In the genomic region with DNA sequence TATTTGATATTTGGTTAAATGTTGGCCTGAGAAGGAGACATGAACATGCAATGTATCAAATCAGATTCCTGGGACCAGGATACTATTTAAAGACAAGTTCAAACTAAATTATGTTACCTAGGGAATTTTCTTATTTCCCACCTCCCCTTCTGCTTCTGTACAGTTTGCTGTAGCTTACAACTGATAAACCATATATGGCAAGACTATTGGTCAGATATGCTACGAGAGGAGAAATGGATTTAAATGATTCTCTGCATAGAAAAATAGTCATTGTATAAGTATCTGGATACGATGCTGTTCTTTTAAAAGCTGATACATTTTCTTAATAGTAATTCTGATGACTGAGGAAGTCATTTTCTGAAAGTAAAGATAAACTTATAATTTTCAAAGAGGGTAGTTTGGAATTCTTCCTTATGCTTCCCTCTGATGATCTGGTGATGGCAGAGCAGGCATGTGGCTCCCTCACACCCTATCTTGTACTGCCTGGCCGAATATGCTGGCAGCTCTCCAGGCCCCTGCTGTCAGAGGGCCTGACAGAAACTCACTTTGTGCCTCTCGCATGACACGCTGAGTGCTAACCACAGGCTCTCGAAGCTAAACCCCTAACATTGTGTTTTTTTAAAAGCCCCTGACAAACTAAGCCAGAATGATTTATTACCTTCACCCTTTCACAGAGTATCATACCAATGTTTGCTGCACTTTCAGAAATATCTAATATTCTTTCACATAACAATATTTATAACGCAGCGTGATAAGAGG, we compare ENCODE assay signal across 8 cellular contexts. TPM values are rescaled to one million over a fixed set of nuclear protein-coding genes. Genes with fewer than 3 reads are reported as not detected.
A peak's percentile ranks its signal among the peaks of the same experiment; 100 is the strongest.
DNase-seq lines count a peak whose midpoint lies in the region; ATAC-seq and TF ChIP-seq lines count a peak whose summit lies in the region.

No MANE protein-coding gene starts in this region.

- intact Hi-C loops in Right ventricle myocardium inferior (cut with DNase I) (no loop called here), OCI-LY7 (cut with micrococcal nuclease; ENCODE audit: unreplicated experiment) (no loop called here)
- intact Hi-C loops in naive thymus-derived CD4-positive, alpha-beta T cell (cut with micrococcal nuclease) = no loop called here

- H3K79me2 ChIP-seq in OCI-LY7 (ENCODE audit: insufficient read depth, low read depth, low read length) = peaks cover 34% of the 10 kb centered on the region; the same call in 1 of the 2 replicates

- H3K27ac ChIP-seq in naive thymus-derived CD4-positive, alpha-beta T cell (ENCODE audit: low read depth, low read length) = no peak overlapping the region
- no peak overlapping the region for H3K27ac ChIP-seq in OCI-LY7 (ENCODE audit: low read depth, low read length, poor library complexity, severe bottlenecking)

- POLR2A ChIA-PET in naive thymus-derived CD4-positive, alpha-beta T cell (lab: Charles Lee) = interaction anchor here (0.5 kb wide), 1 partner anchor 14 kb away, joined by 3 read pairs; no protein-coding TSS in a partner anchor
- POLR2A ChIA-PET in OCI-LY7 (lab: Charles Lee) = interaction anchor here (0.6 to 2.1 kb wide), 5 partner anchors 9 to 19 kb away, joined by 3 to 7 read pairs (median 3); no protein-coding TSS in a partner anchor

- peaks cover 0 to 28% (median 0%) of the 10 kb centered on the region in 3 experiments for H3K36me3 ChIP-seq in naive thymus-derived CD4-positive, alpha-beta T cell (ENCODE audit: control insufficient read depth in 2 of 3, insufficient read depth in 3 of 3, low read length in 3 of 3)
- H3K36me3 ChIP-seq in OCI-LY7 (ENCODE audit: insufficient read depth, low read length) = peaks cover 82% of the 10 kb centered on the region

- BruUV-seq in OCI-LY7 (replicated peaks; lab: Mats Ljungman, UMichigan) = no TSS peak

- H3K27me3 ChIP-seq in naive thymus-derived CD4-positive, alpha-beta T cell (ENCODE audit: control insufficient read depth in 2 of 2, insufficient read depth in 2 of 2, low read length in 2 of 2) = no peaks in the 10 kb centered on the region

- no peak overlapping the region for H3K4me3 Mint-ChIP-seq in naive thymus-derived CD4-positive, alpha-beta T cell

- DNase-seq in EH (ENCODE audit: low read depth) (peak; percentile 30), NCI-H446 (lab: John Stamatoyannopoulos, UW) (peak; percentile 33 to 67), Right ventricle myocardium inferior (ENCODE audit: missing footprints) (peak; percentile 78), NCI-H2029 treated with DMSO at 0.1 percent for 48 hours (lab: John Stamatoyannopoulos, UW) (no peak), OCI-LY7 (ENCODE audit: low spot score) (no peak), SKM-1 (lab: John Stamatoyannopoulos, UW; ENCODE audit: unreplicated experiment) (no peak)
- DNase-seq in naive thymus-derived CD4-positive, alpha-beta T cell = no peak

- H3K4me3 ChIP-seq in naive thymus-derived CD4-positive, alpha-beta T cell (ENCODE audit: low read length) = no peak overlapping the region
- H3K4me3 ChIP-seq in OCI-LY7 (ENCODE audit: low read depth, low read length, poor library complexity, severe bottlenecking) = no peak overlapping the region

- H3K4me2 ChIP-seq in OCI-LY7 (ENCODE audit: low read length) = no peak overlapping the region

- H3K4me1 ChIP-seq in naive thymus-derived CD4-positive, alpha-beta T cell (ENCODE audit: control insufficient read depth in 2 of 2, insufficient read depth in 2 of 2, low read length in 2 of 2) = no peaks in the 10 kb centered on the region
- peaks cover under 1% of the 10 kb centered on the region for H3K4me1 ChIP-seq in OCI-LY7 (ENCODE audit: insufficient read depth, low read length, poor library complexity, severe bottlenecking)

- H3K27ac Mint-ChIP-seq in naive thymus-derived CD4-positive, alpha-beta T cell = no peak overlapping the region

- no peaks in the 10 kb centered on the region for H3K9me2 ChIP-seq in OCI-LY7 (ENCODE audit: insufficient read depth, low read length)

- H3K9me3 ChIP-seq in naive thymus-derived CD4-positive, alpha-beta T cell (ENCODE audit: control insufficient read depth in 2 of 3, low read length in 3 of 3) = no peaks in the 10 kb centered on the region
- no peaks in the 10 kb centered on the region for H3K9me3 ChIP-seq in OCI-LY7 (ENCODE audit: low read length)

- H3K27me3 Mint-ChIP-seq in naive thymus-derived CD4-positive, alpha-beta T cell = no peaks in the 10 kb centered on the region

- CTCF ChIA-PET in naive thymus-derived CD4-positive, alpha-beta T cell (lab: Charles Lee) = interaction anchor here (0.7 kb wide), 1 partner anchor 14 kb away, joined by 3 read pairs; no protein-coding TSS in a partner anchor
- CTCF ChIA-PET in OCI-LY7 (lab: Charles Lee; ENCODE audit: unreplicated experiment) = no interaction called here

- H3K4me1 Mint-ChIP-seq in naive thymus-derived CD4-positive, alpha-beta T cell = peaks cover 0 to 23% (median 14%) of the 10 kb centered on the region in 7 donors

- peak; percentile 92 for ATAC-seq in HG03064 (IDR thresholded peaks at IDR 0.05; ENCODE audit: low read depth, unreplicated experiment)
- ATAC-seq in Right ventricle myocardium inferior = peak; percentile 92
- ATAC-seq in naive thymus-derived CD4-positive, alpha-beta T cell = no peak

- no peak for TF ChIP-seq CTCF in OCI-LY7 (conservative IDR thresholded peaks at IDR 0.05; ENCODE audit: low read length)

- H4K20me1 ChIP-seq in OCI-LY7 (ENCODE audit: insufficient read depth, low read length) = no peaks in the 10 kb centered on the region

- H2AFZ ChIP-seq in OCI-LY7 (ENCODE audit: low read length) = no peak overlapping the region

- peaks cover 0 to 48% (median 20%) of the 10 kb centered on the region in 5 donors for H3K36me3 Mint-ChIP-seq in naive thymus-derived CD4-positive, alpha-beta T cell

- H3K9me3 Mint-ChIP-seq in naive thymus-derived CD4-positive, alpha-beta T cell = no peaks in the 10 kb centered on the region

RNA-seq across cellular contexts. Expression of a gene that starts 19.4 kb away (rescaled TPM):
- 21.9 TPM for total RNA-seq in Right ventricle myocardium inferior
- 10 to 100 TPM; 12.8 to 19.0 (median 17.7) TPM for total RNA-seq in naive thymus-derived CD4-positive, alpha-beta T cell
- 10 to 100 TPM; 12.4 to 18.1 TPM for polyA plus RNA-seq in naive thymus-derived CD4-positive, alpha-beta T cell
- total RNA-seq in OCI-LY7 (2014; rRNA removed; shearing (Covaris generic)) = 7.2 and 19.6 TPM in 2 replicates
- 18.4 and 21.9 TPM in 2 replicates for total RNA-seq in OCI-LY7 (2022)

RNA-seq across cellular contexts. Expression of a gene that starts 40.7 kb away (rescaled TPM):
- total RNA-seq in Right ventricle myocardium inferior (1.6 TPM), OCI-LY7 (2022) (0.11 TPM in 1 of 2 replicates, not detected in the other)
- total RNA-seq in naive thymus-derived CD4-positive, alpha-beta T cell = not detected
- not detected for polyA plus RNA-seq in naive thymus-derived CD4-positive, alpha-beta T cell
- total RNA-seq in OCI-LY7 (2014; rRNA removed; shearing (Covaris generic)) = 0.03 TPM in 1 of 2 replicates, not detected in the other

Comparison
In these comparisons a context has a peak if more than half of its experiments do, and no peak if none do; other contexts are left out.
1. DNase-seq: peak in EH (single experiment), NCI-H446 (2 of 2) and Right ventricle myocardium inferior (single experiment); none in naive thymus-derived CD4-positive, alpha-beta T cell (0 of 9), NCI-H2029 treated with DMSO at 0.1 percent for 48 hours (single experiment), OCI-LY7 (single experiment) and SKM-1 (single experiment).